ENCODE assay signal across 16 cellular contexts in genomic region chr19:33698576-33699435, GRCh38.
"Had no signal": no experiment of that assay in that cellular context is flagged by ENCODE, and none has a peak within 500 bp of the region (broad histone marks: within the 10 kb centered on the region; RNA-seq: fewer than 3 reads in every experiment).

No MANE protein-coding gene starts in this region.

- H3K4me1 ChIP-seq: gastroesophageal sphincter, heart left ventricle had no signal

- H3K4me2 ChIP-seq: smooth muscle cell had no signal

- FAIRE-seq: islet of Langerhans had no signal

- DNase-seq: activated naive CD4-positive, alpha-beta T cell treated with anti-CD3 and anti-CD28 coated beads, Interleukin-2, amount 10 ng/mL, durations not matched to agents 7 days and 5 days; activated T-cell treated with anti-CD3 and anti-CD28 coated beads, Interleukin-2, amount 50 U/mL, for 4 hours; amygdala; left cardiac atrium; nucleus accumbens; stimulated activated CD4-positive, alpha-beta T cell treated with anti-CD3 and anti-CD28 coated beads, Interleukin-4, amount 100 ng/mL, for 1 hour; stimulated activated naive CD8-positive, alpha-beta T cell treated with anti-CD3 and anti-CD28 coated beads, Interleukin-15, Interleukin-2, amounts not matched to agents 100 U/mL and 50 U/mL, for 24 hours; T1000 had no signal

- H3K4me3 ChIP-seq: gastroesophageal sphincter, heart left ventricle, smooth muscle cell had no signal

- H3K27ac ChIP-seq: epithelial cell of prostate, gastroesophageal sphincter, heart left ventricle had no signal

- H3K36me3 ChIP-seq: gastroesophageal sphincter, heart left ventricle had no signal

- H3K9me3 ChIP-seq: heart left ventricle had no signal

- ATAC-seq: activated T-cell treated with anti-CD3 and anti-CD28 coated beads, Interleukin-2, amount 50 U/mL, for 4 hours; gastroesophageal sphincter; heart left ventricle; left cardiac atrium; natural killer cell treated with Interleukin-12 subunit alpha and Interleukin-12 subunit beta and Interleukin-15 and Interleukin-18, amount 100 ng/mL, for 72 hours; sciatic nerve; stimulated activated naive CD8-positive, alpha-beta T cell treated with anti-CD3 and anti-CD28 coated beads, Interleukin-15, Interleukin-2, amounts not matched to agents 100 U/mL and 50 U/mL, for 24 hours; WTC11 had no signal
